1 cellular context compared by ENCODE assay signal in the genomic region with DNA sequence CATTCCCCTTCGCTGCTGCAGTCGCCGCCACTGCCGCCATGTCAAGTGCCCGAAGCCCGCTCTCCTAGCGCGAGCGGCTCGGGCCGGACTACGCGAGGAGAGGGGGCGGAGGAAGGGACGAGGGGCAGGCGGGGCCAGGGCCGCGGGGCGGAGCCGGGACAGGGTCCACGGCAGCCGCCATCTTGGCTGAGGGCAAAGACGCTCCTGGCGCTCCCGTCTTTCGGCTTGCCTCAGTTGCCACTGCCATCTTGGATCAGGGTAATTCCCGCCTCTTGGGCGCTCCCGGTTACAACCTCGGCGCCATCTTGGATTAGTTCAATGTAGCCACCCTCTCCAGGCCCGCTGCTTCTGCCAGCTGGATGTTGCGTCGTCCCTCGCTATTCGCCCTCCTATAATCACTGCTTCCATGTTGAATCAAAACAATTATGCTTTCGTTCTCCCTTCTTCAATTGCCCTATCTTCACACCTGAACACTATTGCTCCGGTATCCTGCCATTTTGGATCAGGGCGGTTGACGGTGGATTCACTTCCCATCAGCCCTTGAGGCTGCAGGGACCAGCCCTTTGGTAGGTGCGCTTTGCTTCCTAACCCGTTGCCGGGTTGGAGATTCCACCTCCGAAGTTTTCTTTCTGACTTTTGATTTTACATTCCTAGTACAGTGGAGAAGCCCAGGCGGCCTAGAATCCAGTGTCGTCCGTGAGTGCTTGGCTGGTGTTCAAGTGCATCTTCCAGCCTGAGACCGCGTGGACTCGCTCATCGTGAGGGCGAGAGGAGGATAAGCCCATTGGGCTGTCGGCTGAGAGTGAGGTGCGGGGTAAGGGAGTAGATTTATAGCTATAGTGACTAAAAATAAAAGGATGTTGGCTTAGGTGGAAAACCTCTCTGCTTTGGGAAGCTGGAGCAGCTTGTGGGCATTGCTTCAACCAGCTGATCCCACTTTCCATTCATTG.
A peak's percentile ranks its signal among the peaks of the same experiment; 100 is the strongest.
TF ChIP-seq lines count a peak whose summit lies in the region.

A gene with protein sequence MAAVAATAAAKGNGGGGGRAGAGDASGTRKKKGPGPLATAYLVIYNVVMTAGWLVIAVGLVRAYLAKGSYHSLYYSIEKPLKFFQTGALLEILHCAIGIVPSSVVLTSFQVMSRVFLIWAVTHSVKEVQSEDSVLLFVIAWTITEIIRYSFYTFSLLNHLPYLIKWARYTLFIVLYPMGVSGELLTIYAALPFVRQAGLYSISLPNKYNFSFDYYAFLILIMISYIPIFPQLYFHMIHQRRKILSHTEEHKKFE (minus strand): TSS at position 66 of the 950 bp plus-strand sequence. CDS start 26 bp downstream, at position 40.

TF ChIP-seq in HepG2, 621 proteins besides CTCF, POLR2A, EP300 and RAD21 (continued from another document and continues in another):
- no peak for TF ChIP-seq ZNF570 (CRISPR knock-in tag; IDR thresholded peaks at IDR 0.05; ENCODE audit: borderline replicate concordance)
- TF ChIP-seq, protein P1, sequence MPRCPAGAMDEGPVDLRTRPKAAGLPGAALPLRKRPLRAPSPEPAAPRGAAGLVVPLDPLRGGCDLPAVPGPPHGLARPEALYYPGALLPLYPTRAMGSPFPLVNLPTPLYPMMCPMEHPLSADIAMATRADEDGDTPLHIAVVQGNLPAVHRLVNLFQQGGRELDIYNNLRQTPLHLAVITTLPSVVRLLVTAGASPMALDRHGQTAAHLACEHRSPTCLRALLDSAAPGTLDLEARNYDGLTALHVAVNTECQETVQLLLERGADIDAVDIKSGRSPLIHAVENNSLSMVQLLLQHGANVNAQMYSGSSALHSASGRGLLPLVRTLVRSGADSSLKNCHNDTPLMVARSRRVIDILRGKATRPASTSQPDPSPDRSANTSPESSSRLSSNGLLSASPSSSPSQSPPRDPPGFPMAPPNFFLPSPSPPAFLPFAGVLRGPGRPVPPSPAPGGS (CRISPR knock-in tag; IDR thresholded peaks at IDR 0.05) = peak; percentile 59; the same call in 1 of the 2 replicates
- TF ChIP-seq ZC3H13 (CRISPR knock-in tag; IDR thresholded peaks at IDR 0.05) = peak; percentile 67; the same call in 1 of the 2 replicates
- no peak for TF ChIP-seq ZNF30 (CRISPR knock-in tag; IDR thresholded peaks at IDR 0.05)
- peak; percentile 56 for TF ChIP-seq ZMAT3 (CRISPR knock-in tag; conservative IDR thresholded peaks at IDR 0.05)
- peak; percentile 77; the same call in 1 of the 2 replicates for TF ChIP-seq RXRA (CRISPR knock-in tag; IDR thresholded peaks at IDR 0.05)
- no peak for TF ChIP-seq CBX1 (IDR thresholded peaks at IDR 0.05; ENCODE audit: low read depth)
- peak; percentile 61 for TF ChIP-seq DR1 (CRISPR knock-in tag; IDR thresholded peaks at IDR 0.05)
- 0 out of 2 replicates have a peak, but pooled peaks have one; percentile 15 for TF ChIP-seq HNRNPL (IDR thresholded peaks at IDR 0.05; ENCODE audit: low read depth, low read length)
- TF ChIP-seq ETV5 (CRISPR knock-in tag; IDR thresholded peaks at IDR 0.05; ENCODE audit: borderline replicate concordance) = no peak
- TF ChIP-seq RELA (CRISPR knock-in tag; IDR thresholded peaks at IDR 0.05) = 0 out of 2 replicates have a peak, but pooled peaks have one; percentile 27
- TF ChIP-seq ZNF614 (CRISPR knock-in tag; IDR thresholded peaks at IDR 0.05; ENCODE audit: borderline replicate concordance) = 0 out of 2 replicates have a peak, but pooled peaks have one; percentile 44
- TF ChIP-seq, protein P2, sequence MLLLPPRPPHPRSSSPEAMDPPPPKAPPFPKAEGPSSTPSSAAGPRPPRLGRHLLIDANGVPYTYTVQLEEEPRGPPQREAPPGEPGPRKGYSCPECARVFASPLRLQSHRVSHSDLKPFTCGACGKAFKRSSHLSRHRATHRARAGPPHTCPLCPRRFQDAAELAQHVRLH (CRISPR knock-in tag; IDR thresholded peaks at IDR 0.05; ENCODE audit: borderline replicate concordance, low read depth) = peak; percentile 51; the same call in 1 of the 2 replicates
- TF ChIP-seq ZNF292 (CRISPR knock-in tag; IDR thresholded peaks at IDR 0.05; ENCODE audit: borderline replicate concordance, low read depth) = no peak
- TF ChIP-seq NFRKB (IDR thresholded peaks at IDR 0.05) = peak; percentile 97
- peak; percentile 53; the same call in 1 of the 2 replicates for TF ChIP-seq MXD1 (CRISPR knock-in tag; IDR thresholded peaks at IDR 0.05)
- TF ChIP-seq FOXM1 (CRISPR knock-in tag; IDR thresholded peaks at IDR 0.05) = no peak
- no peak; the same call in 1 of the 2 replicates for TF ChIP-seq MYPOP (CRISPR knock-in tag; IDR thresholded peaks at IDR 0.05)
- no peak for TF ChIP-seq MAFK (conservative IDR thresholded peaks at IDR 0.05 in 1 of 2, IDR thresholded peaks at IDR 0.05 in 1 of 2; ENCODE audit: low read length in 2 of 2)
- 0 out of 2 replicates have a peak, but pooled peaks have one; percentile 30 for TF ChIP-seq ZNF879 (CRISPR knock-in tag; IDR thresholded peaks at IDR 0.05)
- TF ChIP-seq CSRNP2 (CRISPR knock-in tag; conservative IDR thresholded peaks at IDR 0.05; ENCODE audit: low read depth) = no peak
- TF ChIP-seq ZNF780A (CRISPR knock-in tag; IDR thresholded peaks at IDR 0.05) = 0 out of 2 replicates have a peak, but pooled peaks have one; percentile 17
- peak; percentile 86 for TF ChIP-seq ZC3H4 (CRISPR knock-in tag; IDR thresholded peaks at IDR 0.05; ENCODE audit: borderline replicate concordance)
- TF ChIP-seq KIAA2018 (CRISPR knock-in tag; IDR thresholded peaks at IDR 0.05; ENCODE audit: borderline replicate concordance) = no peak
- TF ChIP-seq IKZF4 (CRISPR knock-in tag; IDR thresholded peaks at IDR 0.05; ENCODE audit: borderline replicate concordance, low read depth, not compliant biosample characterization) = no peak
- TF ChIP-seq JUN (CRISPR knock-in tag; IDR thresholded peaks at IDR 0.05) = no peak
- peak; percentile 26; the same call in 1 of the 2 replicates for TF ChIP-seq ZNF678 (CRISPR knock-in tag; IDR thresholded peaks at IDR 0.05)
- TF ChIP-seq AKAP8 (CRISPR knock-in tag; IDR thresholded peaks at IDR 0.05) = peak; percentile 49; the same call in 1 of the 2 replicates
- TF ChIP-seq KAT7 (CRISPR knock-in tag; IDR thresholded peaks at IDR 0.05; ENCODE audit: borderline replicate concordance) = no peak; the same call in 1 of the 2 replicates
- TF ChIP-seq RXRB (CRISPR knock-in tag; IDR thresholded peaks at IDR 0.05; ENCODE audit: borderline replicate concordance) = peak; percentile 69
- no peak for TF ChIP-seq ZNF775 (CRISPR knock-in tag; IDR thresholded peaks at IDR 0.05; ENCODE audit: borderline replicate concordance)
- TF ChIP-seq, protein P3, sequence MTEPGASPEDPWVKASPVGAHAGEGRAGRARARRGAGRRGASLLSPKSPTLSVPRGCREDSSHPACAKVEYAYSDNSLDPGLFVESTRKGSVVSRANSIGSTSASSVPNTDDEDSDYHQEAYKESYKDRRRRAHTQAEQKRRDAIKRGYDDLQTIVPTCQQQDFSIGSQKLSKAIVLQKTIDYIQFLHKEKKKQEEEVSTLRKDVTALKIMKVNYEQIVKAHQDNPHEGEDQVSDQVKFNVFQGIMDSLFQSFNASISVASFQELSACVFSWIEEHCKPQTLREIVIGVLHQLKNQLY (CRISPR knock-in tag; IDR thresholded peaks at IDR 0.05) = no peak
- TF ChIP-seq ZNF589 (CRISPR knock-in tag; conservative IDR thresholded peaks at IDR 0.05) = no peak; the same call in 1 of the 2 replicates
- TF ChIP-seq ZNF891 (CRISPR knock-in tag; IDR thresholded peaks at IDR 0.05) = no peak
- TF ChIP-seq STAG1 (CRISPR knock-in tag; IDR thresholded peaks at IDR 0.05) = no peak
- TF ChIP-seq IKZF5 (CRISPR knock-in tag; IDR thresholded peaks at IDR 0.05) = peak; percentile 84
- TF ChIP-seq ZNF101 (CRISPR knock-in tag; IDR thresholded peaks at IDR 0.05; ENCODE audit: borderline replicate concordance, low read depth) = no peak
- no peak for TF ChIP-seq TCF12 (IDR thresholded peaks at IDR 0.05)
- TF ChIP-seq TCF12 (CRISPR knock-in tag; IDR thresholded peaks at IDR 0.05) = no peak
- TF ChIP-seq ZNF878 (CRISPR knock-in tag; IDR thresholded peaks at IDR 0.05) = no peak
- TF ChIP-seq STAT5B (CRISPR knock-in tag; IDR thresholded peaks at IDR 0.05) = no peak
- TF ChIP-seq, protein P4, sequence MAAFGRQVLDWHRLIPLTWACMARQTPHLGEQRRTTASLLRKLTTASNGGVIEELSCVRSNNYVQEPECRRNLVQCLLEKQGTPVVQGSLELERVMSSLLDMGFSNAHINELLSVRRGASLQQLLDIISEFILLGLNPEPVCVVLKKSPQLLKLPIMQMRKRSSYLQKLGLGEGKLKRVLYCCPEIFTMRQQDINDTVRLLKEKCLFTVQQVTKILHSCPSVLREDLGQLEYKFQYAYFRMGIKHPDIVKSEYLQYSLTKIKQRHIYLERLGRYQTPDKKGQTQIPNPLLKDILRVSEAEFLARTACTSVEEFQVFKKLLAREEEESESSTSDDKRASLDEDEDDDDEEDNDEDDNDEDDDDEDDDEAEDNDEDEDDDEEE (CRISPR knock-in tag; IDR thresholded peaks at IDR 0.05) = no peak
- 0 out of 2 replicates have a peak, but pooled peaks have one; percentile 3 for TF ChIP-seq ZFP41 (CRISPR knock-in tag; IDR thresholded peaks at IDR 0.05; ENCODE audit: borderline replicate concordance)
- TF ChIP-seq AGO2 (optimal IDR thresholded peaks at IDR 0.05; ENCODE audit: low read depth, low read length) = no peak
